18 cellular contexts compared by ENCODE assay signal in the genomic region with DNA sequence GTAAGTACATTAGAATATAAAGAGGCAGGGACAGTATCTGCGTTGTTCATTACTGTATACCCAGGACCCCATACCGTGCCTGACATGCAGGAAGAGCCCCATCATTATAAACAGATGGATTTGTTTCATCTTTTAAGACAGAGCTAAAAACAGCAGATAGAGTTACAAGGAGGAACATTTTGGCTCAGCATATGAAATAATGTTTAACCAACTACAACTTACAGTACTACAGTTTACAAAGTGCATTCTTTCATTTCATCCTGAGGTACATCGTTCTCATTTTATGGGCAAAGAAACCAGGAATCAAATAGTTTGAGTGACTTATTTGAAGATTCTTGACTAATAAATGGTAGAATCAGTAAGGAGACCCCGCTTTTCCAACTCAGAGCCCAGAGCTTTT.
"Had no signal": no experiment of that assay in that cellular context is flagged by ENCODE, and none has a peak within 500 bp of the region (broad histone marks: within the 10 kb centered on the region; RNA-seq: fewer than 3 reads in every experiment).

No MANE protein-coding gene starts in this region.

- H3K4me3 ChIP-seq: lower lobe of right lung, SK-N-MC had no signal

- H3K9me3 ChIP-seq: lower lobe of right lung had no signal

- H3K27ac ChIP-seq: lower lobe of right lung, SK-N-MC had no signal

- FAIRE-seq: islet of Langerhans had no signal

- ATAC-seq: left colon, lower lobe of right lung, T-cell had no signal

- H3K4me1 ChIP-seq: lower lobe of right lung had no signal

- DNase-seq: activated CD4-positive, alpha-beta T cell treated with anti-CD3 and anti-CD28 coated beads, Interleukin-2, amount 50 U/mL, for 1 hour; activated naive CD4-positive, alpha-beta T cell; aorta; cortex of kidney; effector CD4-positive, alpha-beta T cell; foreskin melanocyte; head of caudate nucleus; left colon; lower lobe of right lung; midbrain; stimulated activated CD4-positive, alpha-beta T cell treated with anti-CD3 and anti-CD28 coated beads, Interleukin-4, amount 100 ng/mL, for 24 hours; stimulated activated CD8-positive, alpha-beta memory T cell treated with anti-CD3 and anti-CD28 coated beads, Interleukin-4, amount 100 ng/mL, for 48 hours; stimulated activated naive CD4-positive, alpha-beta T cell treated with Interleukin-2 at 50 U/mL for 16 hours; substantia nigra; T-cell; T-helper 9 cell had no signal
